Comparison of ENCODE assay signal across 1 cellular context in the genomic region with DNA sequence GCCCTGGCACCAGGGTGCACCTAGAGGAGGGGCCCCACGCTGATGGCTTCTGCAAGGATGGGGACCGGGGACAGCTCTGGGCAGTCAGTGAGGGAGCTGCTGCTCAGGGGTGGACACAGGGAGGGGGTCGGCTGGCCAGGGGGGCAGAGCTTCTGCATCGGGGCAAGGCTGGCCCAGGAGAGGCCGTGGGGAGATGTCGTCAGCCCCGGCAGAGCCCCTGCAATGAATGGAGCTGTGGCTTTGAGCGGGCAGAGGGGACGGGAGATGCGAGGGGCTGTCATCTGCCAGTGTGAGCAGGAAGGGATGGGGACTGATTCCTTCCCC.
TF ChIP-seq lines count a peak whose summit lies in the region.

No MANE protein-coding gene starts in this region.

TF ChIP-seq in HEK293, 187 proteins besides CTCF, POLR2A, EP300 and RAD21 (continued from another document):
- no peak for TF ChIP-seq PRDM4 (tag by site-specific recombination; IDR thresholded peaks at IDR 0.05)
- no peak for TF ChIP-seq ZNF670 (tag by site-specific recombination; IDR thresholded peaks at IDR 0.05; ENCODE audit: low read depth)
- no peak for TF ChIP-seq GFI1B (tag by site-specific recombination; IDR thresholded peaks at IDR 0.05)
- TF ChIP-seq GLIS1 (tag by site-specific recombination; IDR thresholded peaks at IDR 0.05), result peak; percentile 43
- no peak for TF ChIP-seq RBAK (tag by site-specific recombination; IDR thresholded peaks at IDR 0.05)
